In genomic region chr7:66604198-66604597, GRCh38 we compare ENCODE assay signal across 25 cellular contexts.
"Had no signal": no experiment of that assay in that cellular context is flagged by ENCODE, and none has a peak within 500 bp of the region (broad histone marks: within the 10 kb centered on the region; RNA-seq: fewer than 3 reads in every experiment).

No MANE protein-coding gene starts in this region.

- H3K27me3 ChIP-seq: body of pancreas, breast epithelium, SJCRH30 had no signal

- H3K27ac ChIP-seq: body of pancreas, breast epithelium, SJCRH30 had no signal

- DNase-seq: activated CD4-positive, alpha-beta T cell treated with anti-CD3 and anti-CD28 coated beads for 36 hours; activated CD4-positive, alpha-beta T cell treated with anti-CD3 and anti-CD28 coated beads, Interleukin-2, amount 10 ng/mL, durations not matched to agents 7 days and 5 days; activated CD4-positive, alpha-beta T cell treated with anti-CD3 and anti-CD28 coated beads, Interleukin-2, amount 50 U/mL, for 48 hours; activated CD8-positive, alpha-beta T cell treated with anti-CD3 and anti-CD28 coated beads, Interleukin-2, amount 10 ng/mL, durations not matched to agents 7 days and 5 days; activated gamma-delta T cell; activated naive CD4-positive, alpha-beta T cell treated with Interleukin-2 at 50 U/mL for 16 hours; activated naive CD8-positive, alpha-beta T cell treated with anti-CD3 and anti-CD28 coated beads, Interleukin-2, amount 10 ng/mL, durations not matched to agents 7 days and 5 days; activated T-cell treated with anti-CD3 and anti-CD28 coated beads, Interleukin-2, amount 50 U/mL, for 24 hours; body of pancreas; caudate nucleus; cerebellar nuclear complex; KG1; MM.1S; NCI-H1092; NCI-H1436 treated with DMSO at 0.1 percent for 48 hours; NCI-H1694 treated with DMSO at 0.1 percent for 48 hours; NCI-H2029; NCI-H345; NCI-H524 treated with DMSO at 0.1 percent for 48 hours; SHP77; SJCRH30; SK-N-SH had no signal

- H3K4me2 ChIP-seq: SK-N-SH had no signal

- H3K36me3 ChIP-seq: breast epithelium, SJCRH30 had no signal

- H3K9me3 ChIP-seq: body of pancreas, breast epithelium, SJCRH30, SK-N-SH had no signal

- FAIRE-seq: astrocyte, TTC549 had no signal

- H3K9me2 ChIP-seq: SK-N-SH had no signal

- H3K4me3 ChIP-seq: body of pancreas, breast epithelium, SJCRH30 had no signal

- H3K9ac ChIP-seq: SK-N-SH had no signal

- H3K4me1 ChIP-seq: body of pancreas, breast epithelium, SJCRH30 had no signal
